ENCODE assay signal across 14 cellular contexts in genomic region chr6:15522026-15522425, GRCh38.
DNase-seq lines count a peak whose midpoint lies in the region; ATAC-seq, FAIRE-seq and TF ChIP-seq lines count a peak whose summit lies in the region.
"Had no signal": no experiment of that assay in that cellular context is flagged by ENCODE, and none has a peak within 500 bp of the region (broad histone marks: within the 10 kb centered on the region; RNA-seq: fewer than 3 reads in every experiment).

No MANE protein-coding gene starts in this region.

- H3K4me1 Mint-ChIP-seq in CD14-positive monocyte: peaks cover 13% of the 10 kb centered on the region
- H3K4me1 Mint-ChIP-seq in central memory CD8-positive, alpha-beta T cell: peaks cover 28% of the 10 kb centered on the region
- H3K4me1 Mint-ChIP-seq in osteocyte (ENCODE audit: unreplicated experiment): peaks cover 3% of the 10 kb centered on the region

- H3K36me3 ChIP-seq in H7 (replicated peaks; ENCODE audit: control insufficient read depth, insufficient read depth, low read length): peaks cover 27% of the 10 kb centered on the region

- TF ChIP-seq CTCF in CD14-positive monocyte (IDR thresholded peaks at IDR 0.05): no peak
- TF ChIP-seq CTCF in osteocyte (IDR thresholded peaks at IDR 0.05): no peak

- no peaks in the 10 kb centered on the region for H3K27me3 ChIP-seq in H7 (ENCODE audit: control insufficient read depth, insufficient read depth, low read length)
- H3K27me3 ChIP-seq: body of pancreas had no signal

- ATAC-seq in central memory CD8-positive, alpha-beta T cell (replicated peaks; ENCODE audit: extremely low read depth, poor library complexity, severe bottlenecking): no peak
- no peak for ATAC-seq in HG02610 (IDR thresholded peaks at IDR 0.05; ENCODE audit: unreplicated experiment)

- no peak; the same call in 1 of the 2 replicates for TF ChIP-seq POLR2A in GM12892 (IDR thresholded peaks at IDR 0.05; ENCODE audit: low read depth, low read length)

- H3K27ac Mint-ChIP-seq in CD14-positive monocyte (peak overlapping the region; percentile 27 to 82 (median 66)), osteocyte (ENCODE audit: unreplicated experiment) (no peak overlapping the region)
- peak overlapping the region; percentile 49 for H3K27ac Mint-ChIP-seq in central memory CD8-positive, alpha-beta T cell (ENCODE audit: low read depth)

- FAIRE-seq in GM12892 (lab: Jason Lieb, UNC): no peak
- FAIRE-seq: keratinocyte had no signal

- intact Hi-C loops in CD14-positive monocyte (cut with micrococcal nuclease): no loop called here

- peaks cover 85 to 94% of the 10 kb centered on the region in 2 donors for H3K36me3 Mint-ChIP-seq in CD14-positive monocyte
- H3K36me3 Mint-ChIP-seq in central memory CD8-positive, alpha-beta T cell (ENCODE audit: insufficient read depth): peaks cover 49% of the 10 kb centered on the region
- H3K36me3 Mint-ChIP-seq in osteocyte (ENCODE audit: unreplicated experiment): peaks cover 59% of the 10 kb centered on the region

- H3K27me3 Mint-ChIP-seq in CD14-positive monocyte (ENCODE audit: low read depth in 3 of 3): peaks cover 0 to 2% (median 2%) of the 10 kb centered on the region in 3 donors
- H3K27me3 Mint-ChIP-seq in central memory CD8-positive, alpha-beta T cell: no peaks in the 10 kb centered on the region
- H3K27me3 Mint-ChIP-seq in osteocyte (ENCODE audit: unreplicated experiment): no peaks in the 10 kb centered on the region
- H3K27me3 Mint-ChIP-seq: CD4-positive, CD25-positive, alpha-beta regulatory T cell had no signal

- H3K4me3 Mint-ChIP-seq in CD14-positive monocyte (no peak overlapping the region), osteocyte (ENCODE audit: unreplicated experiment) (no peak overlapping the region)
- H3K4me3 Mint-ChIP-seq in central memory CD8-positive, alpha-beta T cell: no peak overlapping the region
- H3K4me3 Mint-ChIP-seq: CD4-positive, CD25-positive, alpha-beta regulatory T cell had no signal

- no peak for DNase-seq in CD14-positive monocyte (ENCODE audit: low spot score)
- peak; percentile 43 for DNase-seq in H7
- DNase-seq in central memory CD8-positive, alpha-beta T cell (ENCODE audit: low spot score in 2 of 2): no peak
- DNase-seq in osteocyte (ENCODE audit: extremely low spot score, unreplicated experiment): peak; percentile 68
- DNase-seq in GM12892 (ENCODE audit: insufficient read length): no peak
- no peak for DNase-seq in NCI-H524 (lab: John Stamatoyannopoulos, UW)
- DNase-seq: CD4-positive, CD25-positive, alpha-beta regulatory T cell; NCI-H1930; SIG-M5; stimulated activated CD4-positive, alpha-beta T cell treated with anti-CD3 and anti-CD28 coated beads, Interleukin-2, amount 100 ng/mL, for 48 hours; stimulated activated naive CD4-positive, alpha-beta T cell had no signal

- H3K9me3 Mint-ChIP-seq in CD14-positive monocyte: peaks cover 0 to 4% (median 2%) of the 10 kb centered on the region in 7 donors
- no peaks in the 10 kb centered on the region for H3K9me3 Mint-ChIP-seq in central memory CD8-positive, alpha-beta T cell
- no peaks in the 10 kb centered on the region for H3K9me3 Mint-ChIP-seq in osteocyte (ENCODE audit: unreplicated experiment)
- H3K9me3 Mint-ChIP-seq: CD4-positive, CD25-positive, alpha-beta regulatory T cell had no signal

- H3K4me3 ChIP-seq in H7 (ENCODE audit: insufficient read depth, low read depth, low read length): no peak overlapping the region
- H3K4me3 ChIP-seq: body of pancreas had no signal

Comparison
In these comparisons a context has a peak if more than half of its experiments do, and no peak if none do; other contexts are left out.
1. DNase-seq: peak in H7 (single experiment) and osteocyte (single experiment); none in CD14-positive monocyte (single experiment), central memory CD8-positive, alpha-beta T cell (0 of 2), GM12892 (single experiment) and NCI-H524 (0 of 2).